In the genomic region with DNA sequence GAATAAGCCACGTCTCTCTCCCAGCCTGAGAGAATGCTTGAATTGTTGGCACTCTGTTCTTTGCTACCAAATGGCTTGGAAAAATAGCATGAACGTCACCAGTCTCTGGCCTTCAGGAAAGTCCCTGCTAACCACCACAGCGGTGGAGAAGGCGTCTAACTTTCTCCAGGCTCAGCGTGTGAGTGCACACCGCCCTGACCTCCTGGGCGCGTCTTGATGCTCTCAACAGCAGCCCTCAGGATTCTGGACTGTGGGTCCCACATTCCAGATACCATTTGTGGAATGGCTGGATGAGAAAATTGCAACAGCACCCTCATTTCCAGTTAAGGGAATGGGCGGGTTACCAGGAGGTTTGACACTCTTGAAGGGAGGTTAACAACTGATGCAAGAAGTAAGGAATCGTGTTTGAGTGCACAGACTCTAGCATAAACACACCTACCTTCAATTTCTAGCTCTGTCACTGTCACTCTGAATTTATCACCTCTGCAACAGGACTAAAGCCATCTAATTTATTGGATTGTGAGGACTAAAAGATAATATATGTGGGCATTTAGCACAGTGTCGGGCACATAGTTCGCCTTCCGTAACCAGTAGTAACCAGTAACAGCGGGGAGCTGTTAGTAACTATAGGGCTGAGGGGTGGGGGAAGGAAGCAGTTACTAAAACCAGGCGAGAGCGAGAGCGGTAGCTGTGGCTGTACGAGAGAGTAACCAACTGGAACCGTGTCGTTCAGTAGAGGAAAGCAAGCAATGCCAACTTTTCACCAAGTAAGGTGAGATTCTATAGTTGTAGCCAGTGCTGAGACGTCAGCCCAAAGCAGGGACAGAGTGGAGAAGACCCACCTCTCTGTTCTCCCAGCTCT, we compare ENCODE assay signal across 8 cellular contexts. TPM values are rescaled to one million over a fixed set of nuclear protein-coding genes. Genes with fewer than 3 reads are reported as not detected.
DNase-seq lines count a peak whose midpoint lies in the region; ATAC-seq and TF ChIP-seq lines count a peak whose summit lies in the region.

No MANE protein-coding gene starts in this region.

- DNase-seq in HCT116 (ENCODE audit: low read depth, low spot score) (no peak), NT2/D1 (ENCODE audit: low read depth, low spot score) (no peak), kidney epithelial cell (ENCODE audit: low read depth) (no peak), NCI-H1694 (lab: John Stamatoyannopoulos, UW) (no peak), HT-29 (ENCODE audit: low spot score) (no peak)
- peak; percentile 31 for DNase-seq in stimulated activated CD8-positive, alpha-beta memory T cell treated with anti-CD3 and anti-CD28 coated beads, Interleukin-12 subunit alpha, Interleukin-12 subunit beta, amount 100 ng/mL, for 24 hours (ENCODE audit: extremely low read depth)

- H2AFZ ChIP-seq in HCT116 (ENCODE audit: low read depth, low read length, poor library complexity, severe bottlenecking), result no peak overlapping the region

- peak overlapping the region; percentile 76 for H3K9ac ChIP-seq in HCT116 (ENCODE audit: low read length)
- H3K9ac ChIP-seq in NT2/D1 (ENCODE audit: insufficient read length, low read depth), result peak overlapping the region; percentile 54

- ATAC-seq in HCT116, result no peak

- no TSS peak for BruUV-seq in HCT116 (replicated peaks; lab: Mats Ljungman, UMichigan)

- H3K9me3 ChIP-seq in HCT116 (ENCODE audit: control insufficient read depth in 1 of 2, insufficient read depth in 1 of 2, low read depth in 1 of 2, low read length in 2 of 2), result no peaks in the 10 kb centered on the region
- peaks cover 30% of the 10 kb centered on the region for H3K9me3 ChIP-seq in NT2/D1 (ENCODE audit: insufficient read depth, low read length)

- H3K79me2 ChIP-seq in HCT116 (ENCODE audit: insufficient read depth, low read length), result peaks cover 4% of the 10 kb centered on the region; the same call in 1 of the 2 replicates

- POLR2A ChIA-PET in HCT116 (lab: Charles Lee), result interaction anchor here (1.0 to 1.9 kb wide), 2 partner anchors 11 to 145 kb away, joined by 3 to 7 read pairs; partner anchors contain the start of gene CD274

- no peak for TF ChIP-seq RAD21 in HCT116 (IDR thresholded peaks at IDR 0.05; ENCODE audit: low read depth)

- RAD21 ChIA-PET in HCT116 (lab: Charles Lee; ENCODE audit: low non-redundant PET in 1 of 2, low total read pairs in 2 of 2, uncharacterized antibody in 2 of 2, unreplicated experiment in 2 of 2), result no interaction called here

- TF ChIP-seq CTCF in HCT116 (IDR thresholded peaks at IDR 0.05 in 2 of 3, conservative IDR thresholded peaks at IDR 0.05 in 1 of 3; ENCODE audit: borderline replicate concordance in 1 of 3, insufficient read depth in 1 of 3, low read depth in 2 of 3, low read length in 2 of 3), result no peak
- TF ChIP-seq CTCF in kidney epithelial cell (IDR thresholded peaks at IDR 0.05; ENCODE audit: insufficient read depth, low read length, poor library complexity, severe bottlenecking), result no peak

- peaks cover 12 to 29% of the 10 kb centered on the region in 2 experiments for H3K4me1 ChIP-seq in HCT116 (ENCODE audit: control insufficient read depth in 1 of 2, insufficient read depth in 2 of 2, low read length in 2 of 2)
- H3K4me1 ChIP-seq in NT2/D1 (ENCODE audit: insufficient read depth, insufficient read length), result no peaks in the 10 kb centered on the region

- intact Hi-C loops in HCT116 (cut with micrococcal nuclease), result no loop called here

- H3K27me3 ChIP-seq in HCT116 (ENCODE audit: insufficient read depth, low read length), result no peaks in the 10 kb centered on the region
- H3K27me3 ChIP-seq in NT2/D1 (ENCODE audit: insufficient read depth, insufficient read length), result no peaks in the 10 kb centered on the region
- no peaks in the 10 kb centered on the region for H3K27me3 ChIP-seq in kidney epithelial cell (ENCODE audit: control insufficient read depth, insufficient read depth, low read length)

- H3K4me2 ChIP-seq in HCT116 (ENCODE audit: low read length), result peak overlapping the region; percentile 77

- peak; percentile 13 for TF ChIP-seq POLR2A in GM15510 (IDR thresholded peaks at IDR 0.05; ENCODE audit: borderline replicate concordance, extremely low read depth, insufficient read length)
- no peak for TF ChIP-seq POLR2A in HCT116 (IDR thresholded peaks at IDR 0.05; ENCODE audit: borderline replicate concordance, extremely low read depth, insufficient read depth, insufficient read length)

- peaks cover 0 to 7% of the 10 kb centered on the region in 2 experiments; a peak in 1 of 4 replicates for H3K36me3 ChIP-seq in HCT116 (ENCODE audit: control insufficient read depth in 1 of 2, insufficient read depth in 2 of 2, low read length in 2 of 2)
- peaks cover 15% of the 10 kb centered on the region for H3K36me3 ChIP-seq in NT2/D1 (ENCODE audit: insufficient read depth, insufficient read length, low read length)
- H3K36me3 ChIP-seq in kidney epithelial cell (ENCODE audit: control insufficient read depth, insufficient read depth, low read length), result no peaks in the 10 kb centered on the region

- H3K9me2 ChIP-seq in HCT116 (ENCODE audit: insufficient read depth), result no peaks in the 10 kb centered on the region

- H3K27ac ChIP-seq in HCT116 (ENCODE audit: low read depth, low read length) (peak overlapping the region; percentile 72), angular gyrus (ENCODE audit: low read depth, low read length) (peak overlapping the region; percentile 96)

- no peaks in the 10 kb centered on the region for H4K20me1 ChIP-seq in HCT116 (ENCODE audit: insufficient read depth)

- CTCF ChIA-PET in HCT116 (lab: Charles Lee), result interaction anchor here (1.4 to 1.5 kb wide), 3 partner anchors 161 to 252 kb away, joined by 3 to 4 read pairs (median 4); no protein-coding TSS in a partner anchor

- H3K4me3 ChIP-seq in HCT116 (replicated peaks in 1 of 2; ENCODE audit: low read depth in 1 of 2, low read length in 2 of 2) (peak overlapping the region; percentile 70 to 87), NT2/D1 (ENCODE audit: insufficient read length, low read depth) (peak overlapping the region; percentile 78), kidney epithelial cell (ENCODE audit: low read depth, low read length) (peak overlapping the region; percentile 60)

TF ChIP-seq in HCT116, 20 proteins besides CTCF, POLR2A, EP300 and RAD21:
- no peak for TF ChIP-seq CEBPB (IDR thresholded peaks at IDR 0.05; ENCODE audit: low read depth)

RNA-seq across cellular contexts. Expression of gene PLGRKT, which starts 0.8 kb away (rescaled TPM):
- total RNA-seq in HCT116 (2021; ENCODE audit: unreplicated experiment) (23.8 TPM), kidney epithelial cell (28.5 and 39.2 TPM in 2 replicates)
- polyA plus RNA-seq in HCT116 (2012), result 9.9 and 11.0 TPM in 2 replicates
- 4.1 TPM in 2 replicates for total RNA-seq in HT-29 (2014; rRNA removed; shearing (Covaris generic))

RNA-seq across cellular contexts. Expression of gene CD274, which starts 11.8 kb away (rescaled TPM):
- total RNA-seq in HCT116 (2021; ENCODE audit: unreplicated experiment), result 2.5 TPM
- polyA plus RNA-seq in HCT116 (2012), result 1.6 and 2.6 TPM in 2 replicates
- total RNA-seq in kidney epithelial cell, result 6.6 and 7.7 TPM in 2 replicates
- 0.33 and 3.3 TPM in 2 replicates for total RNA-seq in HT-29 (2014; rRNA removed; shearing (Covaris generic))
